13 cellular contexts compared by ENCODE assay signal in genomic region chr9:137149942-137150484, GRCh38. TPM values are rescaled to one million over a fixed set of nuclear protein-coding genes. Genes with fewer than 3 reads are reported as not detected.
DNase-seq lines count a peak whose midpoint lies in the region; ATAC-seq, FAIRE-seq and TF ChIP-seq lines count a peak whose summit lies in the region.
"Had no signal": no experiment of that assay in that cellular context is flagged by ENCODE, and none has a peak within 500 bp of the region (broad histone marks: within the 10 kb centered on the region; RNA-seq: fewer than 3 reads in every experiment).

No MANE protein-coding gene starts in this region.

- H4K20me1 ChIP-seq in GM23338 (replicated peaks; ENCODE audit: insufficient read depth), result no peaks in the 10 kb centered on the region; the same call in 1 of the 2 replicates
- H4K20me1 ChIP-seq in KMS-11 (ENCODE audit: insufficient read depth), result no peaks in the 10 kb centered on the region
- no peaks in the 10 kb centered on the region for H4K20me1 ChIP-seq in K562 (replicated peaks; ENCODE audit: control insufficient read depth, insufficient read depth, low read length)

- H3K4me2 ChIP-seq in GM23338 (no peak overlapping the region), KMS-11 (peak overlapping the region; percentile 69), K562 (ENCODE audit: insufficient read depth, low read length) (peak overlapping the region; percentile 71)

- H3K9ac ChIP-seq in KMS-11 (no peak overlapping the region), K562 (ENCODE audit: insufficient read depth in 1 of 2, low read depth in 2 of 2, low read length in 2 of 2) (peak overlapping the region; percentile 30 to 92; a peak in 3 of 4 replicates)

- H3K27me3 ChIP-seq in GM23338 (ENCODE audit: insufficient read depth), result peaks cover 7% of the 10 kb centered on the region
- H3K27me3 ChIP-seq in KMS-11 (ENCODE audit: insufficient read depth, low read depth), result peaks cover 7% of the 10 kb centered on the region; the same call in 1 of the 2 replicates
- no peaks in the 10 kb centered on the region for H3K27me3 ChIP-seq in K562 (ENCODE audit: control insufficient read depth in 2 of 2, insufficient read depth in 2 of 2, low read length in 2 of 2)
- H3K27me3 ChIP-seq in A673 (replicated peaks; ENCODE audit: insufficient read depth, low read depth, low read length, poor library complexity), result peaks cover 5% of the 10 kb centered on the region

- DNase-seq in ELR (ENCODE audit: low read depth) (peak; percentile 39), GM23338 (ENCODE audit: low spot score) (peak; percentile 73), K562 (ENCODE audit: extremely low read depth in 1 of 4, low spot score in 3 of 4) (peak in 3 of 4 experiments; percentile 96 to 98 (median 97)), NCI-H2196 treated with DMSO at 0.1 percent for 48 hours (lab: John Stamatoyannopoulos, UW; ENCODE audit: unreplicated experiment) (no peak), A673 (ENCODE audit: low spot score) (no peak)
- no peak for DNase-seq in activated CD4-positive, CD25-positive, alpha-beta regulatory T cell (lab: John Stamatoyannopoulos, UW)
- no peak for DNase-seq in stimulated activated CD8-positive, alpha-beta memory T cell treated with anti-CD3 and anti-CD28 coated beads, Interleukin-4, amount 100 ng/mL, for 48 hours
- DNase-seq: C1 segment of cervical spinal cord, left cardiac atrium had no signal

- BruUV-seq in K562 (replicated peaks; lab: Mats Ljungman, UMichigan) (no TSS peak), A673 (replicated peaks; lab: Mats Ljungman, UMichigan) (no TSS peak)

- no peaks in the 10 kb centered on the region for H3K79me2 ChIP-seq in GM23338 (replicated peaks; ENCODE audit: insufficient read depth)
- no peaks in the 10 kb centered on the region for H3K79me2 ChIP-seq in KMS-11 (ENCODE audit: insufficient read depth, low read depth)
- H3K79me2 ChIP-seq in K562 (ENCODE audit: control insufficient read depth, insufficient read depth, low read length), result no peaks in the 10 kb centered on the region

- no peak for TF ChIP-seq CTCF in GM23338 (conservative IDR thresholded peaks at IDR 0.05; ENCODE audit: low read depth in 2 of 2)
- no peak for TF ChIP-seq CTCF in KMS-11 (conservative IDR thresholded peaks at IDR 0.05; ENCODE audit: low read depth, low read length)
- TF ChIP-seq CTCF in K562 (IDR thresholded peaks at IDR 0.05 in 2 of 3, conservative IDR thresholded peaks at IDR 0.05 in 1 of 3; ENCODE audit: insufficient read depth in 2 of 3, low read depth in 1 of 3, low read length in 3 of 3), result no peak
- TF ChIP-seq CTCF in A673 (conservative IDR thresholded peaks at IDR 0.05; ENCODE audit: low read depth, low read length), result no peak

- in situ Hi-C loops in K562 (cut with MboI), result no loop called here

- no peaks in the 10 kb centered on the region; the same call in 1 of the 2 replicates for H3K9me3 ChIP-seq in K562 (replicated peaks; ENCODE audit: control insufficient read depth, insufficient read depth, low read depth, low read length)
- no peaks in the 10 kb centered on the region for H3K9me3 ChIP-seq in A673 (ENCODE audit: low read depth, low read length, poor library complexity, severe bottlenecking)

- H3K27me3 Mint-ChIP-seq in GM23338 (ENCODE audit: insufficient read depth, low read depth, poor library complexity), result peaks cover 11% of the 10 kb centered on the region

- H3F3A ChIP-seq in GM23338 (replicated peaks; ENCODE audit: low read depth), result peaks cover 19% of the 10 kb centered on the region

- no peaks in the 10 kb centered on the region for H3K9me2 ChIP-seq in GM23338 (ENCODE audit: insufficient read depth)

- H2AFZ ChIP-seq in GM23338 (no peak overlapping the region), KMS-11 (ENCODE audit: low read depth) (peak overlapping the region; percentile 35; the same call in 1 of the 2 replicates), K562 (ENCODE audit: low read depth, low read length) (peak overlapping the region; percentile 77)

- intact Hi-C loops in K562 (cut with micrococcal nuclease) (loop anchor here (2.0 kb wide), 2 partner anchors 21 to 63 kb away; partner anchors contain the start of gene MAN1B1), A673 (cut with micrococcal nuclease; ENCODE audit: unreplicated experiment) (no loop called here)

- peaks cover 2% of the 10 kb centered on the region; the same call in 1 of the 3 replicates for H3K4me1 Mint-ChIP-seq in GM23338

- 6% methylated on average over 15 of the region's 15 CpGs for WGBS in K562 (ENCODE audit: insufficient coverage, low coverage, missing lambda C conversion rate)

- TF ChIP-seq RAD21 in K562 (CRISPR knock-in tag; conservative IDR thresholded peaks at IDR 0.05 in 1 of 2, IDR thresholded peaks at IDR 0.05 in 1 of 2), result no peak

- H3K36me3 Mint-ChIP-seq in GM23338 (ENCODE audit: low read depth), result no peaks in the 10 kb centered on the region

- no peak for TF ChIP-seq EP300 in K562 (IDR thresholded peaks at IDR 0.05; ENCODE audit: low read length)

- no peak overlapping the region for H3K4me3 Mint-ChIP-seq in GM23338
- H3K4me3 Mint-ChIP-seq: T-helper 2 cell treated with Interferon-gamma antibody and Interleukin-4, amounts not matched to agents 5 μg/mL and 100 μg/mL, for 36 hours had no signal

- H3K4me3 ChIP-seq in GM23338, result no peak overlapping the region
- no peak overlapping the region for H3K4me3 ChIP-seq in KMS-11 (IDR thresholded peaks at IDR 0.05; ENCODE audit: insufficient read depth, low read depth, low read length)
- H3K4me3 ChIP-seq in K562, result peak overlapping the region; percentile 22
- no peak overlapping the region for H3K4me3 ChIP-seq in A673 (ENCODE audit: low read depth, low read length, poor library complexity, severe bottlenecking)

- H3K36me3 ChIP-seq in GM23338 (ENCODE audit: insufficient read depth), result no peaks in the 10 kb centered on the region
- no peaks in the 10 kb centered on the region for H3K36me3 ChIP-seq in KMS-11 (ENCODE audit: insufficient read depth)
- H3K36me3 ChIP-seq in K562 (ENCODE audit: control insufficient read depth, insufficient read depth, low read length), result no peaks in the 10 kb centered on the region
- H3K36me3 ChIP-seq in A673 (ENCODE audit: insufficient read depth, low read length, poor library complexity, severe bottlenecking), result no peaks in the 10 kb centered on the region

- CTCF ChIA-PET in K562 (lab: Yijun Ruan, JAX; ENCODE audit: low intra/inter-chr PET ratio) (interaction anchor here (0.6 kb wide), 1 partner anchor 28 kb away, joined by 3 read pairs; no protein-coding TSS in a partner anchor), A673 (lab: Charles Lee) (interaction anchor here (0.6 to 1.5 kb wide), 2 partner anchors 87 to 297 kb away, joined by 3 to 9 read pairs; no protein-coding TSS in a partner anchor)

- H3K27ac Mint-ChIP-seq in GM23338, result no peak overlapping the region

- H3K9me1 ChIP-seq in K562 (ENCODE audit: control insufficient read depth, insufficient read depth, low read length), result no peaks in the 10 kb centered on the region

- ATAC-seq in GM23338, result no peak; the same call in 2 of the 3 replicates
- ATAC-seq in K562, result peak; percentile 14
- ATAC-seq: left cardiac atrium had no signal

- POLR2A ChIA-PET in K562 (lab: Yijun Ruan, JAX) (interaction anchor here (0.6 to 3.4 kb wide), 11 partner anchors 8 to 787 kb away, joined by 3 to 22 read pairs (median 4); partner anchors contain the start of genes DPP7, GRIN1 and TUBB4B), A673 (lab: Charles Lee; ENCODE audit: low non-redundant PET) (interaction anchor here (0.7 kb wide), 1 partner anchor 24 kb away, joined by 7 read pairs; no protein-coding TSS in a partner anchor)

- H3K27ac ChIP-seq in GM23338 (ENCODE audit: low read depth) (no peak overlapping the region), KMS-11 (no peak overlapping the region), K562 (ENCODE audit: extremely low read depth, low read depth, low read length) (peak overlapping the region; percentile 54), A673 (ENCODE audit: low read depth, low read length, poor library complexity, severe bottlenecking) (no peak overlapping the region)

- peaks cover 13% of the 10 kb centered on the region; the same call in 2 of the 3 replicates for H3K9me3 Mint-ChIP-seq in GM23338
- H3K9me3 Mint-ChIP-seq: T-helper 2 cell treated with Interferon-gamma antibody and Interleukin-4, amounts not matched to agents 5 μg/mL and 100 μg/mL, for 36 hours had no signal

- FAIRE-seq in K562 (lab: Jason Lieb, UNC), result no peak
- FAIRE-seq: bronchial epithelial cell had no signal

- no peak for TF ChIP-seq POLR2A in K562 (conservative IDR thresholded peaks at IDR 0.05)

- H3K4me1 ChIP-seq in GM23338 (ENCODE audit: insufficient read depth), result no peaks in the 10 kb centered on the region
- peaks cover 14% of the 10 kb centered on the region for H3K4me1 ChIP-seq in KMS-11 (ENCODE audit: low read depth, poor library complexity, severe bottlenecking)
- H3K4me1 ChIP-seq in K562 (replicated peaks in 1 of 2; ENCODE audit: control insufficient read depth in 2 of 2, insufficient read depth in 2 of 2, low read length in 2 of 2), result peaks cover 8 to 52% of the 10 kb centered on the region in 2 experiments; a peak in 3 of 5 replicates
- H3K4me1 ChIP-seq in A673 (ENCODE audit: insufficient read depth, low read length, poor library complexity, severe bottlenecking), result peaks cover 5% of the 10 kb centered on the region

RNA-seq across cellular contexts. Expression of gene GRIN1, which starts 11.1 kb away (rescaled TPM):
- total RNA-seq in GM23338 (2014; rRNA removed; shearing (Covaris generic)), result 2.1 and 5.5 TPM in 2 replicates
- polyA plus RNA-seq in GM23338 (2016; fragmentation: Nextera tagmentation; extraction: Ambion mirVana) (2.5 and 2.7 TPM in 2 replicates), K562 (2011; rRNA removed) (0.03 and 0.04 TPM in 2 replicates), K562 (2014; fragmentation: Illumina TruSeq; extraction: Trizol) (0.08 TPM in 1 of 2 replicates, not detected in the other), K562 (2014; fragmentation: Nextera tagmentation; extraction: Ambion mirVana) (not detected), K562 (2014; rRNA removed) (0.08 and 0.16 TPM in 2 replicates)
- 0.25 and 3.0 TPM in 2 replicates for total RNA-seq in K562 (2011; cell fraction: chromatin; rRNA removed; ENCODE audit: low replicate concordance)
- 0.67 and 3.3 TPM in 2 replicates for total RNA-seq in K562 (2011; cell fraction: nucleolus; rRNA removed)
- 0.53 and 1.2 TPM in 2 replicates for total RNA-seq in K562 (2011; cell fraction: nucleoplasm; rRNA removed)
- total RNA-seq in K562 (2014; rRNA removed) (not detected in 2 replicates), K562 (2014; rRNA removed; fragmentation: Illumina TruSeq; extraction: Trizol) (not detected in 2 replicates), K562 (2015; rRNA removed; fragmentation: Illumina TruSeq; extraction: Trizol) (not detected in 2 replicates), K562 (2021) (0.35 and 0.36 TPM in 2 replicates), A673 (2021) (0.17 and 0.52 TPM in 2 replicates)
- 0.04 and 0.07 TPM in 2 replicates for polyA plus RNA-seq in K562 (2011; cell fraction: cytosol; rRNA removed)
- polyA plus RNA-seq in K562 (2011; cell fraction: nucleus; rRNA removed), result 0.34 and 0.67 TPM in 2 replicates
- polyA plus RNA-seq in K562 (2012), result 0.35 and 0.38 TPM in 2 replicates
- polyA minus RNA-seq in K562 (2011; rRNA and poly(A)+ RNA removed), result not detected in 2 replicates
- polyA minus RNA-seq in K562 (2011; cell fraction: cytosol; rRNA and poly(A)+ RNA removed), result not detected in 2 replicates
- polyA minus RNA-seq in K562 (2011; cell fraction: nucleus; rRNA and poly(A)+ RNA removed), result 0.13 and 0.56 TPM in 2 replicates
- total RNA-seq: glomerular endothelial cell, left cardiac atrium had no signal

RNA-seq across cellular contexts. Expression of gene LRRC26, which starts 19.8 kb away (rescaled TPM):
- 0.16 and 0.21 TPM in 2 replicates for total RNA-seq in GM23338 (2014; rRNA removed; shearing (Covaris generic))
- 3.0 and 4.3 TPM in 2 replicates for polyA plus RNA-seq in GM23338 (2016; fragmentation: Nextera tagmentation; extraction: Ambion mirVana)
- total RNA-seq in K562 (2011; cell fraction: chromatin; rRNA removed; ENCODE audit: low replicate concordance), result not detected in 2 replicates
- not detected in 2 replicates for total RNA-seq in K562 (2011; cell fraction: nucleolus; rRNA removed)
- total RNA-seq in K562 (2011; cell fraction: nucleoplasm; rRNA removed), result not detected in 2 replicates
- total RNA-seq in K562 (2014; rRNA removed), result not detected in 2 replicates
- total RNA-seq in K562 (2014; rRNA removed; fragmentation: Illumina TruSeq; extraction: Trizol), result not detected in 2 replicates
- not detected in 2 replicates for total RNA-seq in K562 (2015; rRNA removed; fragmentation: Illumina TruSeq; extraction: Trizol)
- total RNA-seq in K562 (2021), result not detected in 2 replicates
- not detected in 2 replicates for polyA plus RNA-seq in K562 (2011; rRNA removed)
- 0.06 TPM in 1 of 2 replicates, not detected in the other for polyA plus RNA-seq in K562 (2011; cell fraction: cytosol; rRNA removed)
- not detected in 2 replicates for polyA plus RNA-seq in K562 (2011; cell fraction: nucleus; rRNA removed)
- not detected in 2 replicates for polyA plus RNA-seq in K562 (2012)
- not detected in 2 replicates for polyA plus RNA-seq in K562 (2014; fragmentation: Illumina TruSeq; extraction: Trizol)
- not detected for polyA plus RNA-seq in K562 (2014; fragmentation: Nextera tagmentation; extraction: Ambion mirVana)
- not detected in 2 replicates for polyA plus RNA-seq in K562 (2014; rRNA removed)
- not detected in 2 replicates for polyA minus RNA-seq in K562 (2011; rRNA and poly(A)+ RNA removed)
- polyA minus RNA-seq in K562 (2011; cell fraction: cytosol; rRNA and poly(A)+ RNA removed), result not detected in 2 replicates
- polyA minus RNA-seq in K562 (2011; cell fraction: nucleus; rRNA and poly(A)+ RNA removed), result not detected in 2 replicates
- total RNA-seq in A673 (2021), result not detected in 2 replicates
- total RNA-seq: glomerular endothelial cell, left cardiac atrium had no signal

RNA-seq across cellular contexts. Expression of gene TMEM210, which starts 21.8 kb away (rescaled TPM):
- total RNA-seq in GM23338 (2014; rRNA removed; shearing (Covaris generic)), result not detected in 2 replicates
- not detected in 2 replicates for polyA plus RNA-seq in GM23338 (2016; fragmentation: Nextera tagmentation; extraction: Ambion mirVana)
- not detected in 2 replicates for total RNA-seq in K562 (2011; cell fraction: chromatin; rRNA removed; ENCODE audit: low replicate concordance)
- not detected in 2 replicates for total RNA-seq in K562 (2011; cell fraction: nucleolus; rRNA removed)
- not detected in 2 replicates for total RNA-seq in K562 (2011; cell fraction: nucleoplasm; rRNA removed)
- total RNA-seq in K562 (2014; rRNA removed), result not detected in 2 replicates
- not detected in 2 replicates for total RNA-seq in K562 (2014; rRNA removed; fragmentation: Illumina TruSeq; extraction: Trizol)
- total RNA-seq in K562 (2015; rRNA removed; fragmentation: Illumina TruSeq; extraction: Trizol), result not detected in 2 replicates
- not detected in 2 replicates for total RNA-seq in K562 (2021)
- polyA plus RNA-seq in K562 (2011; rRNA removed), result not detected in 2 replicates
- polyA plus RNA-seq in K562 (2011; cell fraction: cytosol; rRNA removed), result not detected in 2 replicates
- polyA plus RNA-seq in K562 (2011; cell fraction: nucleus; rRNA removed), result not detected in 2 replicates
- polyA plus RNA-seq in K562 (2012), result not detected in 2 replicates
- polyA plus RNA-seq in K562 (2014; fragmentation: Illumina TruSeq; extraction: Trizol), result not detected in 2 replicates
- polyA plus RNA-seq in K562 (2014; fragmentation: Nextera tagmentation; extraction: Ambion mirVana), result not detected
- not detected in 2 replicates for polyA plus RNA-seq in K562 (2014; rRNA removed)
- polyA minus RNA-seq in K562 (2011; rRNA and poly(A)+ RNA removed), result not detected in 2 replicates
- not detected in 2 replicates for polyA minus RNA-seq in K562 (2011; cell fraction: cytosol; rRNA and poly(A)+ RNA removed)
- not detected in 2 replicates for polyA minus RNA-seq in K562 (2011; cell fraction: nucleus; rRNA and poly(A)+ RNA removed)
- not detected in 2 replicates for total RNA-seq in A673 (2021)
- total RNA-seq: bronchial epithelial cell, glomerular endothelial cell, left cardiac atrium had no signal

RNA-seq across cellular contexts. Expression of gene DPP7, which starts 35.5 kb away (rescaled TPM):
- 9.7 and 19.7 TPM in 2 replicates for total RNA-seq in GM23338 (2014; rRNA removed; shearing (Covaris generic))
- polyA plus RNA-seq in GM23338 (2016; fragmentation: Nextera tagmentation; extraction: Ambion mirVana) (25.2 and 26.8 TPM in 2 replicates), K562 (2011; rRNA removed) (132 and 158 TPM in 2 replicates), K562 (2014; fragmentation: Illumina TruSeq; extraction: Trizol) (48.4 and 105 TPM in 2 replicates), K562 (2014; fragmentation: Nextera tagmentation; extraction: Ambion mirVana) (1 to 10 TPM in 1 of 2 experiments, under 1 TPM in 1; 0.99 to 4.1 TPM), K562 (2014; rRNA removed) (352 and 365 TPM in 2 replicates)
- total RNA-seq in K562 (2011; cell fraction: chromatin; rRNA removed; ENCODE audit: low replicate concordance), result 175 and 615 TPM in 2 replicates
- 837 and 852 TPM in 2 replicates for total RNA-seq in K562 (2011; cell fraction: nucleolus; rRNA removed)
- total RNA-seq in K562 (2011; cell fraction: nucleoplasm; rRNA removed), result 311 and 347 TPM in 2 replicates
- total RNA-seq in K562 (2014; rRNA removed) (231 and 272 TPM in 2 replicates), K562 (2014; rRNA removed; fragmentation: Illumina TruSeq; extraction: Trizol) (11.3 and 24.9 TPM in 2 replicates), K562 (2015; rRNA removed; fragmentation: Illumina TruSeq; extraction: Trizol) (140 and 141 TPM in 2 replicates), K562 (2021) (311 and 322 TPM in 2 replicates), A673 (2021) (120 and 122 TPM in 2 replicates)
- 141 and 377 TPM in 2 replicates for polyA plus RNA-seq in K562 (2011; cell fraction: cytosol; rRNA removed)
- 1,627 and 2,902 TPM in 2 replicates for polyA plus RNA-seq in K562 (2011; cell fraction: nucleus; rRNA removed)
- polyA plus RNA-seq in K562 (2012), result 245 and 282 TPM in 2 replicates
- polyA minus RNA-seq in K562 (2011; rRNA and poly(A)+ RNA removed), result 9.4 and 25.8 TPM in 2 replicates
- 61.7 and 63.0 TPM in 2 replicates for polyA minus RNA-seq in K562 (2011; cell fraction: cytosol; rRNA and poly(A)+ RNA removed)
- 112 and 134 TPM in 2 replicates for polyA minus RNA-seq in K562 (2011; cell fraction: nucleus; rRNA and poly(A)+ RNA removed)

RNA-seq across cellular contexts. Expression of gene ANAPC2, which starts 38.3 kb away (rescaled TPM):
- 41.5 and 42.9 TPM in 2 replicates for total RNA-seq in GM23338 (2014; rRNA removed; shearing (Covaris generic))
- 16.4 and 19.2 TPM in 2 replicates for polyA plus RNA-seq in GM23338 (2016; fragmentation: Nextera tagmentation; extraction: Ambion mirVana)
- 116 and 279 TPM in 2 replicates for total RNA-seq in K562 (2011; cell fraction: chromatin; rRNA removed; ENCODE audit: low replicate concordance)
- 160 and 161 TPM in 2 replicates for total RNA-seq in K562 (2011; cell fraction: nucleolus; rRNA removed)
- 110 and 125 TPM in 2 replicates for total RNA-seq in K562 (2011; cell fraction: nucleoplasm; rRNA removed)
- total RNA-seq in K562 (2014; rRNA removed), result 19.8 and 23.4 TPM in 2 replicates
- total RNA-seq in K562 (2014; rRNA removed; fragmentation: Illumina TruSeq; extraction: Trizol), result 5.8 and 8.0 TPM in 2 replicates
- 16.4 and 17.5 TPM in 2 replicates for total RNA-seq in K562 (2015; rRNA removed; fragmentation: Illumina TruSeq; extraction: Trizol)
- total RNA-seq in K562 (2021), result 50.7 and 56.5 TPM in 2 replicates
- polyA plus RNA-seq in K562 (2011; rRNA removed), result 17.7 and 22.1 TPM in 2 replicates
- polyA plus RNA-seq in K562 (2011; cell fraction: cytosol; rRNA removed), result 11.1 and 24.4 TPM in 2 replicates
- 195 and 268 TPM in 2 replicates for polyA plus RNA-seq in K562 (2011; cell fraction: nucleus; rRNA removed)
- polyA plus RNA-seq in K562 (2012), result 30.8 and 42.2 TPM in 2 replicates
- polyA plus RNA-seq in K562 (2014; fragmentation: Illumina TruSeq; extraction: Trizol), result 10.1 and 19.3 TPM in 2 replicates
- polyA plus RNA-seq in K562 (2014; fragmentation: Nextera tagmentation; extraction: Ambion mirVana), result under 1 TPM in 1 of 2 experiments, not detected in 1; 0.11 TPM
- polyA plus RNA-seq in K562 (2014; rRNA removed), result 41.6 and 46.1 TPM in 2 replicates
- polyA minus RNA-seq in K562 (2011; rRNA and poly(A)+ RNA removed), result 10.4 and 13.3 TPM in 2 replicates
- 30.0 and 32.4 TPM in 2 replicates for polyA minus RNA-seq in K562 (2011; cell fraction: cytosol; rRNA and poly(A)+ RNA removed)
- polyA minus RNA-seq in K562 (2011; cell fraction: nucleus; rRNA and poly(A)+ RNA removed), result 61.7 and 67.4 TPM in 2 replicates
- 49.6 and 54.1 TPM in 2 replicates for total RNA-seq in A673 (2021)

Comparison
In these comparisons a context has a peak if more than half of its experiments do, and no peak if none do; other contexts are left out.
1. DNase-seq: peak in ELR (single experiment), GM23338 (single experiment) and K562 (3 of 4); none in activated CD4-positive, CD25-positive, alpha-beta regulatory T cell (0 of 4), NCI-H2196 treated with DMSO at 0.1 percent for 48 hours (single experiment), A673 (single experiment) and stimulated activated CD8-positive, alpha-beta memory T cell treated with anti-CD3 and anti-CD28 coated beads, Interleukin-4, amount 100 ng/mL, for 48 hours (single experiment).